Comparison of ENCODE assay signal across 1 cellular context in genomic region chr7:33157311-33157710, GRCh38.
TF ChIP-seq lines count a peak whose summit lies in the region.

No MANE protein-coding gene starts in this region.

TF ChIP-seq in GM23338, 12 proteins besides CTCF, POLR2A, EP300 and RAD21 (continued from another document):
- TF ChIP-seq ZNF462 (CRISPR knock-in tag; IDR thresholded peaks at IDR 0.05), result no peak
- TF ChIP-seq EZH2 (IDR thresholded peaks at IDR 0.05; ENCODE audit: low read depth, unreplicated experiment), result no peak
- no peak for TF ChIP-seq ZNF331 (CRISPR knock-in tag; IDR thresholded peaks at IDR 0.05; ENCODE audit: low read depth)
